26 cellular contexts compared by ENCODE assay signal in genomic region chr12:130438711-130439110, GRCh38.
"Had no signal": no experiment of that assay in that cellular context is flagged by ENCODE, and none has a peak within 500 bp of the region (broad histone marks: within the 10 kb centered on the region; RNA-seq: fewer than 3 reads in every experiment).

No MANE protein-coding gene starts in this region.

- H3K4me3 ChIP-seq: ascending aorta, body of pancreas had no signal

- H3K27ac Mint-ChIP-seq: activated CD4-positive, alpha-beta memory T cell treated with anti-CD3 and anti-CD28 coated beads for 36 hours; activated CD4-positive, alpha-beta T cell treated with anti-CD3 and anti-CD28 coated beads, Interleukin-2, amount 10 ng/mL, durations not matched to agents 24 days and 14 days; activated naive CD4-positive, alpha-beta T cell treated with anti-CD3 and anti-CD28 coated beads, Interleukin-2, amount 50 U/mL, for 24 hours; activated T-cell treated with anti-CD3 and anti-CD28 coated beads, Interleukin-2, amount 50 U/mL, for 72 hours; activated T-helper 2 cell treated with anti-CD3 and anti-CD28 coated beads, Interferon-gamma antibody, Interleukin-2, Interleukin-4, amounts not matched to agents 10 μg/mL and 5 μg/mL and 100 μg/mL, durations not matched to agents 14 hours and 24 hours and 36 hours; T-helper 17 cell; WTC11 had no signal

- DNase-seq: activated CD4-positive, alpha-beta memory T cell treated with anti-CD3 and anti-CD28 coated beads for 36 hours; activated CD4-positive, alpha-beta T cell treated with anti-CD3 and anti-CD28 coated beads for 1 hour; activated CD4-positive, alpha-beta T cell treated with anti-CD3 and anti-CD28 coated beads, Interleukin-2, amount 10 ng/mL, durations not matched to agents 24 days and 14 days; activated CD8-positive, alpha-beta memory T cell treated with anti-CD3 and anti-CD28 coated beads for 24 hours; activated naive CD4-positive, alpha-beta T cell; activated T-cell treated with anti-CD3 and anti-CD28 coated beads, Interleukin-2, amount 50 U/mL, for 72 hours; body of pancreas; central memory CD4-positive, alpha-beta T cell; NCI-H1092; NCI-H1417 treated with DMSO at 0.1 percent for 48 hours; NCI-H1694; NCI-H2081; NCI-H510A treated with DMSO at 0.1 percent for 48 hours; NCI-H69; NK-92 treated with Interleukin-12 subunit alpha and Interleukin-12 subunit beta, amount 100 ng/mL, for 24 hours; OCI-M1; RPMI8226; SHP77; T-helper 17 cell; T-helper 9 cell had no signal

- H3K9me3 Mint-ChIP-seq: activated naive CD4-positive, alpha-beta T cell treated with anti-CD3 and anti-CD28 coated beads, Interleukin-2, amount 50 U/mL, for 24 hours had no signal

- H3K4me3 Mint-ChIP-seq: activated CD4-positive, alpha-beta memory T cell treated with anti-CD3 and anti-CD28 coated beads for 36 hours; activated CD4-positive, alpha-beta T cell treated with anti-CD3 and anti-CD28 coated beads, Interleukin-2, amount 10 ng/mL, durations not matched to agents 24 days and 14 days; activated naive CD4-positive, alpha-beta T cell treated with anti-CD3 and anti-CD28 coated beads, Interleukin-2, amount 50 U/mL, for 24 hours; activated T-cell treated with anti-CD3 and anti-CD28 coated beads, Interleukin-2, amount 50 U/mL, for 72 hours; T-helper 17 cell; WTC11 had no signal

- H3K9me3 ChIP-seq: ascending aorta, body of pancreas had no signal

- H3K27ac ChIP-seq: ascending aorta, body of pancreas, KMS-11 had no signal

- H3K4me1 ChIP-seq: ascending aorta, body of pancreas had no signal

- H3K27me3 Mint-ChIP-seq: activated CD4-positive, alpha-beta memory T cell treated with anti-CD3 and anti-CD28 coated beads for 36 hours; activated CD4-positive, alpha-beta T cell treated with anti-CD3 and anti-CD28 coated beads, Interleukin-2, amount 10 ng/mL, durations not matched to agents 24 days and 14 days; activated naive CD4-positive, alpha-beta T cell treated with anti-CD3 and anti-CD28 coated beads, Interleukin-2, amount 50 U/mL, for 24 hours; T-helper 17 cell had no signal

- H3K4me1 Mint-ChIP-seq: activated CD4-positive, alpha-beta T cell treated with anti-CD3 and anti-CD28 coated beads, Interleukin-2, amount 10 ng/mL, durations not matched to agents 24 days and 14 days; activated naive CD4-positive, alpha-beta T cell treated with anti-CD3 and anti-CD28 coated beads, Interleukin-2, amount 50 U/mL, for 24 hours; T-helper 17 cell; WTC11 had no signal

- H3K36me3 Mint-ChIP-seq: activated CD4-positive, alpha-beta memory T cell treated with anti-CD3 and anti-CD28 coated beads for 36 hours; activated naive CD4-positive, alpha-beta T cell treated with anti-CD3 and anti-CD28 coated beads, Interleukin-2, amount 50 U/mL, for 24 hours had no signal

- H3K27me3 ChIP-seq: ascending aorta, body of pancreas had no signal

- H3K36me3 ChIP-seq: ascending aorta had no signal

- ATAC-seq: activated T-cell treated with anti-CD3 and anti-CD28 coated beads, Interleukin-2, amount 50 U/mL, for 72 hours; body of pancreas; Panc1; T-helper 17 cell; WTC11 had no signal
